Comparison of ENCODE assay signal across 8 cellular contexts in the genomic region with DNA sequence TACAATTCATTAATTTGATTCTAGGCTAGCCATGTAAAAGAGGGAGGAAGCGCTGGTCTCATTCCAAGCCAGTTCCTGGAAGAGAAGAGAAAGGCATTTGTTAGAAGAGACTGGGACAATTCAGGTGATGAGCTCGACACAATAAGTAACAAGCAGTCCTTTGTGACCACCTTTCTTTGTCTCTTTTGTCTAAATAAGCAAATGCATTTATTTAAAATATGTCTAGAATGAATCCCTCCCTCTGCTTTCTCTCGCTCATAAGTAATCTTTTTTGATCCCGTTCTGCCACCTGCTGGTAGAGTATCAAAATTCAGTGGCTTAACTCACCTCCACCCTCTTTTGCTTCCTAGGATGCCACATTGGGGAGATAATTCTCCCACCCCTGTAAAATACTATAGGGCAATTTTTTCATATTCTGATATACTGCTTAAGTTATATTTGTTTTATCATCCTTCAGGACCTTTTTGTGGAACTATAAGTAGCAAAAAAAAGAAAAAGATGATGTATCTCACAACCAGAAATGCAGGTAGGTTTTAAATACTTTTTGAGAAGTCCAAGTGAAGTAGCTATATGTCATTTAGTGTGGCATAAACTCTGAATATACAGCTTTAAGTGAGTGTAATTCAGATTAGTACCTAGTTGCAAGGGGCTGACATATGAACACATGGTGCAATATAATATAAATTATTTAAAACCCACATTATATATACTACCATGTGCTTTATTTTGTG.
A peak's percentile ranks its signal among the peaks of the same experiment; 100 is the strongest.
DNase-seq lines count a peak whose midpoint lies in the region; ATAC-seq and TF ChIP-seq lines count a peak whose summit lies in the region.

No MANE protein-coding gene starts in this region.

- POLR2A ChIA-PET in PC-9 (lab: Charles Lee; ENCODE audit: unreplicated experiment): no interaction called here

- TF ChIP-seq POLR2A in spleen (IDR thresholded peaks at IDR 0.05): no peak

- no peaks in the 10 kb centered on the region for H3K36me3 ChIP-seq in GM06990 (ENCODE audit: control insufficient read depth, insufficient read depth, low read length)
- H3K36me3 ChIP-seq in Karpas-422 (ENCODE audit: insufficient read depth, low read length): no peaks in the 10 kb centered on the region
- H3K36me3 ChIP-seq in PC-9 (ENCODE audit: low read depth): no peaks in the 10 kb centered on the region
- H3K36me3 ChIP-seq in spleen: no peaks in the 10 kb centered on the region

- DNase-seq in GM06990 (ENCODE audit: extremely low read depth, insufficient read length) (peak; percentile 22), Karpas-422 (peak; percentile 86), PC-9 (peak; percentile 39 to 48), hepatic stellate cell (ENCODE audit: low spot score) (peak; percentile 24), spleen (no peak)
- peak; percentile 26 for DNase-seq in activated naive CD4-positive, alpha-beta T cell treated with anti-CD3 and anti-CD28 coated beads, Interleukin-2, amount 50 U/mL, for 16 hours

- no TSS peak for BruUV-seq in PC-9 (replicated peaks; lab: Mats Ljungman, UMichigan)

- H3K27ac ChIP-seq in 22Rv1 (no peak overlapping the region), Karpas-422 (ENCODE audit: low read length) (no peak overlapping the region), PC-9 (no peak overlapping the region), spleen (no peak overlapping the region)

- intact Hi-C loops in PC-9 (cut with micrococcal nuclease; ENCODE audit: unreplicated experiment): loop anchor here (1.0 to 5.0 kb wide), 10 partner anchors 89 to 1118 kb away; no protein-coding TSS in a partner anchor
- intact Hi-C loops in spleen (cut with DNase I; ENCODE audit: low total_unique reads): loop anchor here (10.0 kb wide), 2 partner anchors 261 to 371 kb away; no protein-coding TSS in a partner anchor

- CTCF ChIA-PET in PC-9 (lab: Charles Lee): interaction anchor here (0.6 to 1.5 kb wide), 3 partner anchors 376 to 433 kb away, joined by 3 to 5 read pairs (median 4); no protein-coding TSS in a partner anchor

- no peaks in the 10 kb centered on the region for H3K27me3 ChIP-seq in GM06990 (replicated peaks; ENCODE audit: control insufficient read depth, insufficient read depth, low read length)
- no peaks in the 10 kb centered on the region for H3K27me3 ChIP-seq in Karpas-422 (ENCODE audit: low read length)
- no peaks in the 10 kb centered on the region for H3K27me3 ChIP-seq in PC-9 (ENCODE audit: insufficient read depth, low read depth)
- H3K27me3 ChIP-seq in spleen (replicated peaks in 1 of 7): no peaks in the 10 kb centered on the region

- TF ChIP-seq CTCF in 22Rv1 (IDR thresholded peaks at IDR 0.05): peak; percentile 86
- TF ChIP-seq CTCF in GM06990 (IDR thresholded peaks at IDR 0.05; ENCODE audit: insufficient read depth, low read length, poor library complexity, severe bottlenecking): peak; percentile 54
- peak; percentile 97 for TF ChIP-seq CTCF in PC-9 (conservative IDR thresholded peaks at IDR 0.05)
- TF ChIP-seq CTCF in spleen (IDR thresholded peaks at IDR 0.05 in 8 of 11, conservative IDR thresholded peaks at IDR 0.05 in 3 of 11): peak in 10 of 11 experiments; percentile 38 to 74 (median 58)

- H4K20me1 ChIP-seq in Karpas-422 (ENCODE audit: insufficient read depth, low read depth, low read length) (no peaks in the 10 kb centered on the region), PC-9 (ENCODE audit: insufficient read depth) (no peaks in the 10 kb centered on the region)

- no peak for ATAC-seq in GM18873 (IDR thresholded peaks at IDR 0.05; ENCODE audit: low FRiP score, unreplicated experiment)

- H2AFZ ChIP-seq in Karpas-422 (ENCODE audit: low read length): no peak overlapping the region
- no peak overlapping the region for H2AFZ ChIP-seq in PC-9

- H3K9ac ChIP-seq in Karpas-422 (ENCODE audit: low read length): no peak overlapping the region

- H3K4me1 ChIP-seq in Karpas-422 (ENCODE audit: low read length) (no peaks in the 10 kb centered on the region), PC-9 (replicated peaks; ENCODE audit: insufficient read depth) (peaks cover 21% of the 10 kb centered on the region), spleen (no peaks in the 10 kb centered on the region)

- H3K79me2 ChIP-seq in Karpas-422 (ENCODE audit: low read length) (no peaks in the 10 kb centered on the region), PC-9 (ENCODE audit: low read depth) (no peaks in the 10 kb centered on the region)

- 33 to 44% (median 33%) methylated on average over 4 of the region's 4 CpGs for WGBS in spleen, 5 donors

- no peak overlapping the region for H3K4me2 ChIP-seq in Karpas-422 (ENCODE audit: low read depth, low read length, poor library complexity, severe bottlenecking)
- H3K4me2 ChIP-seq in PC-9: no peak overlapping the region

- H3K9me3 ChIP-seq in Karpas-422 (ENCODE audit: low read length): no peaks in the 10 kb centered on the region
- no peaks in the 10 kb centered on the region for H3K9me3 ChIP-seq in PC-9 (ENCODE audit: insufficient read depth, low read depth)
- no peaks in the 10 kb centered on the region for H3K9me3 ChIP-seq in spleen

- no peaks in the 10 kb centered on the region for H3F3A ChIP-seq in PC-9 (ENCODE audit: insufficient read depth, low read depth)

- H3K9me2 ChIP-seq in Karpas-422 (replicated peaks; ENCODE audit: insufficient read depth, low read length) (no peaks in the 10 kb centered on the region), PC-9 (ENCODE audit: insufficient read depth) (no peaks in the 10 kb centered on the region)

- H3K4me3 ChIP-seq in GM06990 (replicated peaks; ENCODE audit: low read depth, low read length): no peak overlapping the region
- no peak overlapping the region for H3K4me3 ChIP-seq in Karpas-422 (ENCODE audit: low read length)
- H3K4me3 ChIP-seq in PC-9: no peak overlapping the region
- H3K4me3 ChIP-seq in spleen: no peak overlapping the region
